13 cellular contexts compared by ENCODE assay signal in the genomic region with DNA sequence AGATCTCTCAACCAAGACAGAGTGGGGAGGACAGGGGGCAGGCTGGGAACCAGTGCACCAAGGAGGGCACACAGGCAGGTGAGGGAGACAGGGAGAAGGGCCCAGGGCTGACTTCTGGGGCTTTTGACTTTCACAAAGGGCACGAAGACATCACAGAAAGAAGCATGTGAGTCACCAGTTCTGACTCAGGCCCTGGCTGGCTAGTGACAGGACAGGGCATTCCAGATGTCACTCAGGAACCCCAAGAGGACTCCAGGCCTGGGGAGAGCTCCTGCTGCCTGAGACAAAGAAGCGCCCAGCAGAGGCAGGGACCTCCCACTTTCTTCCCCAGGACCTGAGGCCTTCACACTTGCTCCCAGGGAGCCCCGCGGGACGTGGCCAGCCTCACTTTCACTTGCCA.
DNase-seq lines count a peak whose midpoint lies in the region; FAIRE-seq lines count a peak whose summit lies in the region.
"Had no signal": no experiment of that assay in that cellular context is flagged by ENCODE, and none has a peak within 500 bp of the region (broad histone marks: within the 10 kb centered on the region; RNA-seq: fewer than 3 reads in every experiment).

No MANE protein-coding gene starts in this region.

- FAIRE-seq in small intestine (lab: Jason Lieb, UNC), result no peak

- H3K9me3 ChIP-seq in small intestine (ENCODE audit: control insufficient read depth, low read depth), result no peaks in the 10 kb centered on the region

- H3K27me3 ChIP-seq in small intestine (ENCODE audit: control insufficient read depth in 2 of 2, insufficient read depth in 2 of 2, low read length in 2 of 2), result peaks cover 0 to 3% of the 10 kb centered on the region in 2 donors

- H3K27ac ChIP-seq in small intestine (ENCODE audit: low read depth in 1 of 2, low read length in 1 of 2), result no peak overlapping the region
- H3K27ac ChIP-seq: coronary artery, PC-9 had no signal

- WGBS in small intestine, 3 donors, result 69 to 83% (median 73%) methylated on average over 5 of the region's 5 CpGs

- DNase-seq in A172 (ENCODE audit: low spot score), result peak; percentile 20
- peak; percentile 7 for DNase-seq in ELR (ENCODE audit: low read depth)
- peak; percentile 69 for DNase-seq in RKO (ENCODE audit: low spot score)
- peak; percentile 72 for DNase-seq in kidney tubule cell (ENCODE audit: low spot score)
- DNase-seq in ureter (ENCODE audit: low spot score), result no peak
- no peak for DNase-seq in small intestine
- no peak for DNase-seq in retina
- no peak for DNase-seq in HPDE6-E6E7 (ENCODE audit: extremely low spot score)
- DNase-seq: NCI-H1436, NCI-H446 treated with DMSO at 0.1 percent for 48 hours, T-helper 1 cell had no signal

- peaks cover 0 to 2% of the 10 kb centered on the region in 2 donors for H3K4me1 ChIP-seq in small intestine (ENCODE audit: control insufficient read depth in 2 of 2, insufficient read depth in 1 of 2, low read depth in 1 of 2, low read length in 1 of 2)

- no peaks in the 10 kb centered on the region for H3K36me3 ChIP-seq in small intestine (ENCODE audit: control insufficient read depth in 2 of 2, insufficient read depth in 2 of 2, low read length in 2 of 2)

- H3K4me3 ChIP-seq in small intestine (ENCODE audit: low read depth in 1 of 2, low read length in 2 of 2), result no peak overlapping the region
- H3K4me3 ChIP-seq: PC-9 had no signal

Comparison
In these comparisons a context has a peak if more than half of its experiments do, and no peak if none do; other contexts are left out.
1. DNase-seq: peak in A172 (single experiment), ELR (single experiment), RKO (single experiment) and kidney tubule cell (single experiment); none in ureter (single experiment), small intestine (single experiment), retina (single experiment) and HPDE6-E6E7 (single experiment).